In genomic region chr3:47128110-47128509, GRCh38 we compare ENCODE assay signal across 27 cellular contexts. TPM values are rescaled to one million over a fixed set of nuclear protein-coding genes. Genes with fewer than 3 reads are reported as not detected.
DNase-seq lines count a peak whose midpoint lies in the region; ATAC-seq and TF ChIP-seq lines count a peak whose summit lies in the region.
"Had no signal": no experiment of that assay in that cellular context is flagged by ENCODE, and none has a peak within 500 bp of the region (broad histone marks: within the 10 kb centered on the region; RNA-seq: fewer than 3 reads in every experiment).

No MANE protein-coding gene starts in this region.

- no peak for TF ChIP-seq CTCF in fibroblast of mammary gland (conservative IDR thresholded peaks at IDR 0.05; ENCODE audit: control insufficient read depth, insufficient read depth, low read depth, low read length)
- no peak for TF ChIP-seq CTCF in GM10266 (IDR thresholded peaks at IDR 0.05; ENCODE audit: control insufficient read depth, insufficient read depth, low read depth, missing control alignments)

- H3K4me3 ChIP-seq in fibroblast of mammary gland (ENCODE audit: control insufficient read depth, low read depth, low read length) = no peak overlapping the region
- H3K4me3 ChIP-seq: BLaER1 treated with 17β-estradiol and CSF1 and Interleukin-3, amounts not matched to agents 10 nM and 100 nM; GM23338; SK-N-MC had no signal

- H3K4me1 Mint-ChIP-seq in activated T-cell treated with anti-CD3 and anti-CD28 coated beads, Interleukin-2, amount 50 U/mL, for 72 hours (ENCODE audit: low read depth) = peaks cover 53% of the 10 kb centered on the region
- peaks cover 25% of the 10 kb centered on the region for H3K4me1 Mint-ChIP-seq in T-helper 17 cell
- H3K4me1 Mint-ChIP-seq: GM23338 had no signal

- no peak overlapping the region for H3K27ac Mint-ChIP-seq in activated T-cell treated with anti-CD3 and anti-CD28 coated beads, Interleukin-2, amount 50 U/mL, for 72 hours
- peak overlapping the region; percentile 11 for H3K27ac Mint-ChIP-seq in T-helper 17 cell
- H3K27ac Mint-ChIP-seq: activated naive CD8-positive, alpha-beta T cell; GM23338; HFFc6; T-helper 1 cell treated with Interleukin-12 subunit alpha and Interleukin-12 subunit beta and Interleukin-4 antibody, amounts not matched to agents 30 μg/mL and 1 μg/mL, for 36 hours had no signal

- no peaks in the 10 kb centered on the region for H3K27me3 Mint-ChIP-seq in activated T-cell treated with anti-CD3 and anti-CD28 coated beads, Interleukin-2, amount 50 U/mL, for 72 hours (ENCODE audit: low read depth)
- H3K27me3 Mint-ChIP-seq in T-helper 17 cell = no peaks in the 10 kb centered on the region
- H3K27me3 Mint-ChIP-seq: activated naive CD8-positive, alpha-beta T cell had no signal

- H3K36me3 Mint-ChIP-seq in activated T-cell treated with anti-CD3 and anti-CD28 coated beads, Interleukin-2, amount 50 U/mL, for 72 hours (ENCODE audit: insufficient read depth in 2 of 2) = peaks cover 3 to 16% of the 10 kb centered on the region in 2 donors
- peaks cover 7% of the 10 kb centered on the region for H3K36me3 Mint-ChIP-seq in T-helper 17 cell (ENCODE audit: low read depth)

- DNase-seq in activated T-cell treated with anti-CD3 and anti-CD28 coated beads, Interleukin-2, amount 50 U/mL, for 72 hours = no peak
- no peak for DNase-seq in activated T-cell treated with anti-CD3 and anti-CD28 coated beads, Interleukin-2, amount 50 U/mL, for 1 hour
- DNase-seq in T-helper 17 cell (no peak), fibroblast of mammary gland (ENCODE audit: low read depth) (peak; percentile 20), DMS53 (lab: John Stamatoyannopoulos, UW) (no peak), GM10266 (ENCODE audit: extremely low spot score) (no peak)
- DNase-seq: activated CD4-positive, alpha-beta T cell treated with anti-CD3 and anti-CD28 coated beads for 1 hour; Calu3; cerebellar nuclear complex; foreskin melanocyte; HFFc6; KG1; left colon; mesendoderm; MM.1S; NCI-H1694 treated with DMSO at 0.1 percent for 48 hours; NCI-H345; NCI-H82; occipital lobe; substantia nigra had no signal

- ATAC-seq in activated T-cell treated with anti-CD3 and anti-CD28 coated beads, Interleukin-2, amount 50 U/mL, for 72 hours (replicated peaks in 1 of 2) = peak; percentile 42 to 49
- ATAC-seq in T-helper 17 cell (no peak), HG03280 (IDR thresholded peaks at IDR 0.05; ENCODE audit: unreplicated experiment) (no peak), HG03342 (IDR thresholded peaks at IDR 0.05; ENCODE audit: unreplicated experiment) (no peak)
- ATAC-seq: GM23338, left colon had no signal

- H3K9me3 ChIP-seq in T-helper 17 cell (ENCODE audit: control insufficient read depth, low read length, poor library complexity, severe bottlenecking) = no peaks in the 10 kb centered on the region

- H3K9me3 Mint-ChIP-seq in activated T-cell treated with anti-CD3 and anti-CD28 coated beads, Interleukin-2, amount 50 U/mL, for 72 hours = no peaks in the 10 kb centered on the region
- H3K9me3 Mint-ChIP-seq: GM23338; HFFc6; T-helper 1 cell treated with Interleukin-12 subunit alpha and Interleukin-12 subunit beta and Interleukin-4 antibody, amounts not matched to agents 30 μg/mL and 1 μg/mL, for 36 hours had no signal

- no peak overlapping the region for H3K4me3 Mint-ChIP-seq in activated T-cell treated with anti-CD3 and anti-CD28 coated beads, Interleukin-2, amount 50 U/mL, for 72 hours
- no peak overlapping the region for H3K4me3 Mint-ChIP-seq in T-helper 17 cell
- H3K4me3 Mint-ChIP-seq: GM23338; HFFc6; T-helper 1 cell treated with Interleukin-12 subunit alpha and Interleukin-12 subunit beta and Interleukin-4 antibody, amounts not matched to agents 30 μg/mL and 1 μg/mL, for 36 hours had no signal

RNA-seq across cellular contexts. Expression of gene SETD2, which starts 35.8 kb away (rescaled TPM):
- 10 to 100 TPM; 42.9 to 48.7 TPM for total RNA-seq in activated T-cell treated with anti-CD3 and anti-CD28 coated beads, Interleukin-2, amount 50 U/mL, for 72 hours
- 10 to 100 TPM; 76.1 to 86.9 TPM for total RNA-seq in T-helper 17 cell

Comparison
In these comparisons a context has a peak if more than half of its experiments do, and no peak if none do; other contexts are left out.
1. ATAC-seq: peak in activated T-cell treated with anti-CD3 and anti-CD28 coated beads, Interleukin-2, amount 50 U/mL, for 72 hours (2 of 2); none in T-helper 17 cell (single experiment), HG03280 (single experiment) and HG03342 (single experiment).